ENCODE assay signal across 1 cellular context in genomic region chr10:8180348-8180747, GRCh38.
TF ChIP-seq lines count a peak whose summit lies in the region.

No MANE protein-coding gene starts in this region.

TF ChIP-seq in HEK293, 187 proteins besides CTCF, POLR2A, EP300 and RAD21 (continued from another document and continues in another):
- no peak for TF ChIP-seq TSHZ1 (tag by site-specific recombination; IDR thresholded peaks at IDR 0.05; ENCODE audit: borderline replicate concordance)
- TF ChIP-seq OVOL3 (tag by site-specific recombination; IDR thresholded peaks at IDR 0.05), result no peak
- no peak for TF ChIP-seq ZNF16 (tag by site-specific recombination; IDR thresholded peaks at IDR 0.05; ENCODE audit: low read depth)
- TF ChIP-seq ZNF514 (tag by site-specific recombination; IDR thresholded peaks at IDR 0.05), result no peak
- no peak for TF ChIP-seq HIC1 (tag by site-specific recombination; IDR thresholded peaks at IDR 0.05)
- TF ChIP-seq ZNF184 (tag by site-specific recombination; IDR thresholded peaks at IDR 0.05), result no peak
- no peak for TF ChIP-seq HOXA7 (CRISPR knock-in tag; IDR thresholded peaks at IDR 0.05; ENCODE audit: borderline replicate concordance)
- TF ChIP-seq PRDM6 (tag by site-specific recombination; IDR thresholded peaks at IDR 0.05), result peak; percentile 96
- TF ChIP-seq ZNF488 (tag by site-specific recombination; IDR thresholded peaks at IDR 0.05), result no peak
- TF ChIP-seq ZNF146 (tag by site-specific recombination; IDR thresholded peaks at IDR 0.05), result no peak
- no peak for TF ChIP-seq ZNF596 (tag by site-specific recombination; IDR thresholded peaks at IDR 0.05)
- no peak for TF ChIP-seq ZNF2 (tag by site-specific recombination; IDR thresholded peaks at IDR 0.05)
- TF ChIP-seq ZBTB48 (tag by site-specific recombination; IDR thresholded peaks at IDR 0.05), result no peak
- TF ChIP-seq ZNF155 (tag by site-specific recombination; IDR thresholded peaks at IDR 0.05), result no peak
- no peak for TF ChIP-seq ZNF837 (tag by site-specific recombination; IDR thresholded peaks at IDR 0.05)
- TF ChIP-seq ZNF501 (tag by site-specific recombination; IDR thresholded peaks at IDR 0.05), result no peak
- no peak for TF ChIP-seq ZNF19 (tag by site-specific recombination; IDR thresholded peaks at IDR 0.05; ENCODE audit: low read depth)
- peak; percentile 53; the same call in 1 of the 2 replicates for TF ChIP-seq GFI1B (tag by site-specific recombination; IDR thresholded peaks at IDR 0.05)
- TF ChIP-seq ZNF571 (tag by site-specific recombination; IDR thresholded peaks at IDR 0.05), result no peak
- no peak for TF ChIP-seq BCL11A (tag by site-specific recombination; IDR thresholded peaks at IDR 0.05; ENCODE audit: low read depth)
- TF ChIP-seq ZNF621 (tag by site-specific recombination; IDR thresholded peaks at IDR 0.05), result no peak
- no peak for TF ChIP-seq ZSCAN18 (tag by site-specific recombination; IDR thresholded peaks at IDR 0.05)
- 0 out of 2 replicates have a peak, but pooled peaks have one; percentile 15 for TF ChIP-seq WT1 (tag by site-specific recombination; IDR thresholded peaks at IDR 0.05)
- TF ChIP-seq ZIC2 (tag by site-specific recombination; IDR thresholded peaks at IDR 0.05), result no peak
- no peak for TF ChIP-seq ZNF585B (tag by site-specific recombination; IDR thresholded peaks at IDR 0.05)
- TF ChIP-seq FEZF1 (tag by site-specific recombination; IDR thresholded peaks at IDR 0.05), result peak; percentile 84
- TF ChIP-seq ZXDB (tag by site-specific recombination; IDR thresholded peaks at IDR 0.05), result no peak
- TF ChIP-seq IKZF3 (tag by site-specific recombination; IDR thresholded peaks at IDR 0.05), result 0 out of 2 replicates have a peak, but pooled peaks have one; percentile 44
- no peak for TF ChIP-seq ZNF626 (tag by site-specific recombination; IDR thresholded peaks at IDR 0.05)
- TF ChIP-seq ZNF692 (tag by site-specific recombination; IDR thresholded peaks at IDR 0.05), result no peak
- no peak for TF ChIP-seq ZNF391 (tag by site-specific recombination; IDR thresholded peaks at IDR 0.05; ENCODE audit: borderline replicate concordance, low read depth)
- no peak for TF ChIP-seq PBX3 (CRISPR knock-in tag; IDR thresholded peaks at IDR 0.05)
- no peak for TF ChIP-seq ZNF830 (tag by site-specific recombination; IDR thresholded peaks at IDR 0.05; ENCODE audit: low read depth)
- no peak for TF ChIP-seq ZNF529 (tag by site-specific recombination; IDR thresholded peaks at IDR 0.05; ENCODE audit: insufficient replicate concordance)
- TF ChIP-seq ZNF660 (tag by site-specific recombination; IDR thresholded peaks at IDR 0.05), result no peak
- TF ChIP-seq SCRT2 (tag by site-specific recombination; IDR thresholded peaks at IDR 0.05), result no peak
- TF ChIP-seq ZNF518A (tag by site-specific recombination; conservative IDR thresholded peaks at IDR 0.05; ENCODE audit: low read depth), result no peak
- no peak for TF ChIP-seq ZNF148 (tag by site-specific recombination; IDR thresholded peaks at IDR 0.05; ENCODE audit: borderline replicate concordance)
- peak; percentile 63; the same call in 1 of the 2 replicates for TF ChIP-seq ZNF843 (tag by site-specific recombination; IDR thresholded peaks at IDR 0.05)
- no peak for TF ChIP-seq ZNF202 (tag by site-specific recombination; IDR thresholded peaks at IDR 0.05; ENCODE audit: borderline replicate concordance)
- TF ChIP-seq OSR2 (tag by site-specific recombination; IDR thresholded peaks at IDR 0.05), result peak; percentile 69
- TF ChIP-seq EGR2 (tag by site-specific recombination; IDR thresholded peaks at IDR 0.05; ENCODE audit: low read depth), result no peak
- TF ChIP-seq ZNF416 (tag by site-specific recombination; IDR thresholded peaks at IDR 0.05), result no peak
- no peak for TF ChIP-seq YY1 (tag by site-specific recombination; IDR thresholded peaks at IDR 0.05)
- no peak for TF ChIP-seq KLF7 (tag by site-specific recombination; IDR thresholded peaks at IDR 0.05; ENCODE audit: borderline replicate concordance)
- no peak for TF ChIP-seq ZNF623 (tag by site-specific recombination; IDR thresholded peaks at IDR 0.05)
